In genomic region chr11:75147191-75147874, GRCh38 we compare ENCODE assay signal across 22 cellular contexts. TPM values are rescaled to one million over a fixed set of nuclear protein-coding genes. Genes with fewer than 3 reads are reported as not detected.
DNase-seq lines count a peak whose midpoint lies in the region; ATAC-seq and TF ChIP-seq lines count a peak whose summit lies in the region.
"Had no signal": no experiment of that assay in that cellular context is flagged by ENCODE, and none has a peak within 500 bp of the region (broad histone marks: within the 10 kb centered on the region; RNA-seq: fewer than 3 reads in every experiment).

No MANE protein-coding gene starts in this region.

- DNase-seq in DMS79 treated with DMSO at 0.1 percent for 48 hours (lab: John Stamatoyannopoulos, UW) (peak; percentile 76), caudate nucleus (lab: John Stamatoyannopoulos, UW) (no peak), mesendoderm (peak; percentile 25), immature natural killer cell (no peak), erythroblast (lab: John Stamatoyannopoulos, UW) (no peak)
- DNase-seq: activated CD4-positive, alpha-beta memory T cell treated with anti-CD3 and anti-CD28 coated beads, Interleukin-2, amount 10 ng/mL, durations not matched to agents 7 days and 5 days; activated CD4-positive, CD25-positive, alpha-beta regulatory T cell; CD4-positive, alpha-beta T cell; DMS 273 treated with DMSO at 0.1 percent for 48 hours; GOT3; mucosa of descending colon; NCI-H1092 treated with DMSO at 0.1 percent for 48 hours; NCI-H2029; NCI-H748 treated with DMSO at 0.1 percent for 48 hours had no signal

- H3K27me3 ChIP-seq in BLaER1 treated with 17β-estradiol and CSF1 and Interleukin-3, amounts not matched to agents 10 nM and 100 nM, result no peaks in the 10 kb centered on the region
- H3K27me3 ChIP-seq in mesendoderm (ENCODE audit: insufficient read depth, low read length, poor library complexity), result no peaks in the 10 kb centered on the region
- H3K27me3 ChIP-seq: dorsolateral prefrontal cortex, right lobe of liver had no signal

- peaks cover 0 to 10% (median 0%) of the 10 kb centered on the region in 11 experiments; a peak in 1 of 22 replicates for H3K36me3 ChIP-seq in BLaER1 treated with 17β-estradiol and CSF1 and Interleukin-3, amounts not matched to agents 10 nM and 100 nM
- H3K36me3 ChIP-seq in mesendoderm (ENCODE audit: control insufficient read depth, insufficient read depth, low read length), result no peaks in the 10 kb centered on the region
- H3K36me3 ChIP-seq: right lobe of liver, tibial artery had no signal

- H2BK5ac ChIP-seq in mesendoderm (ENCODE audit: low read length), result no peak overlapping the region

- no CpG with 5 or more reads among the region's 7 CpGs for WGBS in mesendoderm (ENCODE audit: extremely low coverage, insufficient coverage, low lambda C conversion rate)

- peak overlapping the region in 10 of 11 experiments; percentile 10 to 90 (median 70); a peak in 17 of 22 replicates for H3K27ac ChIP-seq in BLaER1 treated with 17β-estradiol and CSF1 and Interleukin-3, amounts not matched to agents 10 nM and 100 nM
- peak overlapping the region; percentile 56 for H3K27ac ChIP-seq in caudate nucleus (ENCODE audit: low read depth, low read length)
- no peak overlapping the region for H3K27ac ChIP-seq in mesendoderm (ENCODE audit: low read depth, low read length)
- H3K27ac ChIP-seq: right lobe of liver, tibial artery had no signal

- no peak overlapping the region for H2BK120ac ChIP-seq in mesendoderm (ENCODE audit: low read depth, low read length)

- peak overlapping the region; percentile 20 for H3K56ac ChIP-seq in mesendoderm (ENCODE audit: low read length)

- H4K5ac ChIP-seq in mesendoderm (ENCODE audit: low read length), result no peak overlapping the region

- H3K4me1 ChIP-seq in BLaER1 treated with 17β-estradiol and CSF1 and Interleukin-3, amounts not matched to agents 10 nM and 100 nM, result peaks cover 61 to 99% (median 80%) of the 10 kb centered on the region in 10 experiments
- no peaks in the 10 kb centered on the region for H3K4me1 ChIP-seq in mesendoderm (ENCODE audit: control insufficient read depth, low read depth, low read length)
- H3K4me1 ChIP-seq: tibial artery had no signal

- H3K9me3 Mint-ChIP-seq in immature natural killer cell, result no peaks in the 10 kb centered on the region
- H3K9me3 Mint-ChIP-seq: activated CD4-positive, alpha-beta memory T cell treated with anti-CD3 and anti-CD28 coated beads, Interleukin-2, amount 10 ng/mL, durations not matched to agents 7 days and 5 days; CD4-positive, alpha-beta T cell; IgD-negative memory B cell; neural crest cell; stimulated activated naive CD8-positive, alpha-beta T cell treated with anti-CD3 and anti-CD28 coated beads, Interleukin-15, Interleukin-2, amounts not matched to agents 100 ng/mL and 50 ng/mL, for 24 hours had no signal

- no peak overlapping the region for H3K4ac ChIP-seq in mesendoderm (ENCODE audit: low read depth, low read length)

- no peak overlapping the region for H3K23ac ChIP-seq in mesendoderm (ENCODE audit: low read length)

- no peak overlapping the region for H4K8ac ChIP-seq in mesendoderm (ENCODE audit: low read depth, low read length)

- peak overlapping the region in 1 of 10 experiments; percentile 4; a peak in 1 of 20 replicates for H3K4me3 ChIP-seq in BLaER1 treated with 17β-estradiol and CSF1 and Interleukin-3, amounts not matched to agents 10 nM and 100 nM
- no peak overlapping the region for H3K4me3 ChIP-seq in mesendoderm (ENCODE audit: low read length)
- H3K4me3 ChIP-seq: mucosa of descending colon, right lobe of liver, tibial artery had no signal

- peaks cover 3 to 8% (median 4%) of the 10 kb centered on the region in 3 donors for H3K27me3 Mint-ChIP-seq in immature natural killer cell (ENCODE audit: low read depth in 3 of 3)
- H3K27me3 Mint-ChIP-seq: stimulated activated naive CD8-positive, alpha-beta T cell treated with anti-CD3 and anti-CD28 coated beads, Interleukin-15, Interleukin-2, amounts not matched to agents 100 ng/mL and 50 ng/mL, for 24 hours had no signal

- peak overlapping the region; percentile 71 to 95 (median 81) for H3K4me2 ChIP-seq in BLaER1 treated with 17β-estradiol and CSF1 and Interleukin-3, amounts not matched to agents 10 nM and 100 nM
- no peak overlapping the region for H3K4me2 ChIP-seq in mesendoderm (ENCODE audit: low read length)

- H4K20me1 ChIP-seq in BLaER1 treated with 17β-estradiol and CSF1 and Interleukin-3, amounts not matched to agents 10 nM and 100 nM, result peaks cover 0 to 6% (median 0%) of the 10 kb centered on the region in 11 experiments; a peak in 1 of 22 replicates

- no peaks in the 10 kb centered on the region for H3K79me1 ChIP-seq in mesendoderm (ENCODE audit: low read length)

- H3K9me3 ChIP-seq in BLaER1 treated with 17β-estradiol and CSF1 and Interleukin-3, amounts not matched to agents 10 nM and 100 nM (replicated peaks in 1 of 11), result no peaks in the 10 kb centered on the region
- H3K9me3 ChIP-seq: mucosa of descending colon, right lobe of liver, tibial artery had no signal

- peaks cover 19 to 22% of the 10 kb centered on the region in 2 donors for H3K4me1 Mint-ChIP-seq in immature natural killer cell

- no peak overlapping the region for H3K18ac ChIP-seq in mesendoderm (ENCODE audit: low read length)

- no peak overlapping the region for H2AK5ac ChIP-seq in mesendoderm (ENCODE audit: low read length)

- TF ChIP-seq POLR2A in erythroblast (IDR thresholded peaks at IDR 0.05; ENCODE audit: low read length), result no peak

- no peaks in the 10 kb centered on the region for H3K36me3 Mint-ChIP-seq in immature natural killer cell
- H3K36me3 Mint-ChIP-seq: IgD-negative memory B cell had no signal

- ATAC-seq in GM19455 (IDR thresholded peaks at IDR 0.05; ENCODE audit: unreplicated experiment), result no peak
- ATAC-seq: mucosa of descending colon had no signal

- H3K9ac ChIP-seq in BLaER1 treated with 17β-estradiol and CSF1 and Interleukin-3, amounts not matched to agents 10 nM and 100 nM, result peak overlapping the region; percentile 13 to 76 (median 53); a peak in 15 of 22 replicates
- no peak overlapping the region for H3K9ac ChIP-seq in mesendoderm (ENCODE audit: low read length)

- no peak overlapping the region for H2BK15ac ChIP-seq in mesendoderm (replicated peaks; ENCODE audit: low read depth)

- no peaks in the 10 kb centered on the region for H3K79me2 ChIP-seq in mesendoderm (ENCODE audit: control insufficient read depth, insufficient read depth, low read length)

- H3K4me3 Mint-ChIP-seq in immature natural killer cell, result no peak overlapping the region
- H3K4me3 Mint-ChIP-seq: activated CD4-positive, alpha-beta memory T cell treated with anti-CD3 and anti-CD28 coated beads, Interleukin-2, amount 10 ng/mL, durations not matched to agents 7 days and 5 days; CD4-positive, alpha-beta T cell; IgD-negative memory B cell; neural crest cell; stimulated activated naive CD8-positive, alpha-beta T cell treated with anti-CD3 and anti-CD28 coated beads, Interleukin-15, Interleukin-2, amounts not matched to agents 100 ng/mL and 50 ng/mL, for 24 hours had no signal

- no peak overlapping the region for H3K27ac Mint-ChIP-seq in immature natural killer cell
- H3K27ac Mint-ChIP-seq: activated CD4-positive, alpha-beta memory T cell treated with anti-CD3 and anti-CD28 coated beads, Interleukin-2, amount 10 ng/mL, durations not matched to agents 7 days and 5 days; CD4-positive, alpha-beta T cell; IgD-negative memory B cell; stimulated activated naive CD8-positive, alpha-beta T cell treated with anti-CD3 and anti-CD28 coated beads, Interleukin-15, Interleukin-2, amounts not matched to agents 100 ng/mL and 50 ng/mL, for 24 hours had no signal

RNA-seq across cellular contexts. Expression of gene SLCO2B1, which starts 3.6 kb away (rescaled TPM):
- polyA plus RNA-seq in mesendoderm (2013, experiment 1 of 2), result 0.01 TPM
- polyA plus RNA-seq in mesendoderm (2013, experiment 2 of 2), result not detected
- not detected for polyA plus RNA-seq in immature natural killer cell
- polyA plus RNA-seq: IgD-negative memory B cell had no signal

RNA-seq across cellular contexts. Expression of gene OR2AT4, which starts 50.7 kb away (rescaled TPM):
- polyA plus RNA-seq in mesendoderm (2013, experiment 1 of 2), result not detected
- not detected for polyA plus RNA-seq in mesendoderm (2013, experiment 2 of 2)
- not detected for polyA plus RNA-seq in immature natural killer cell
- polyA plus RNA-seq: IgD-negative memory B cell had no signal

Comparison
In these comparisons a context has a peak if more than half of its experiments do, and no peak if none do; other contexts are left out.
1. DNase-seq: peak in DMS79 treated with DMSO at 0.1 percent for 48 hours (single experiment) and mesendoderm (single experiment); none in caudate nucleus (0 of 61), immature natural killer cell (0 of 3) and erythroblast (0 of 2).